ENCODE assay signal across 15 cellular contexts in the genomic region with DNA sequence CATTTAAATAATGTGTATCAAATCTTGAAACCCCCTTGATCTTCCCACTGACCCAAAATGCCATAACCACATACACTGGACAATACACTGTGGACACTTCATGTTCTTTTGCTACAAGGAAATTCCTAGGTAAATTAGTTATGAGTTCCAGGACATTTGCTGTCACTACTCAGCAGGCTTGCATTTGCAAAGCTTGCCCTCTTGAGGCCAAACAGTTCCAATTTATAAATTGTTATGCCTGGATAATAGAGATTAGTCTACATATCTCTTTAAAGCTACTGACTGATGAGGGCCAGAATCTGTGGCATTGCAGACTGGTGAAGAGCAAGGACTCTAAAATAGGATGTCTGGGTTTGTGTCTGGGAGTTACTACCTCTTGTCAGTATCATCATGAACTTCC. TPM values are rescaled to one million over a fixed set of nuclear protein-coding genes. Genes with fewer than 3 reads are reported as not detected.
DNase-seq lines count a peak whose midpoint lies in the region; ATAC-seq, FAIRE-seq and TF ChIP-seq lines count a peak whose summit lies in the region.
"Had no signal": no experiment of that assay in that cellular context is flagged by ENCODE, and none has a peak within 500 bp of the region (broad histone marks: within the 10 kb centered on the region; RNA-seq: fewer than 3 reads in every experiment).

No MANE protein-coding gene starts in this region.

- no peaks in the 10 kb centered on the region for H4K20me1 ChIP-seq in MM.1S (ENCODE audit: insufficient read depth, low read length)

- H3K27ac ChIP-seq in mesenchymal stem cell (ENCODE audit: low read length, poor library complexity, severe bottlenecking) (no peak overlapping the region), MM.1S (ENCODE audit: low read length) (no peak overlapping the region)
- H3K27ac ChIP-seq: KMS-11 had no signal

- TF ChIP-seq CTCF in BJ (IDR thresholded peaks at IDR 0.05; ENCODE audit: insufficient read depth, low read depth, low read length) = peak; percentile 27; the same call in 1 of the 2 replicates
- peak; percentile 72 for TF ChIP-seq CTCF in LNCaP clone FGC (IDR thresholded peaks at IDR 0.05; ENCODE audit: control insufficient read depth, extremely low read depth, insufficient read depth)
- no peak for TF ChIP-seq CTCF in MM.1S (IDR thresholded peaks at IDR 0.05; ENCODE audit: low read length)

- H2AK5ac ChIP-seq in mesenchymal stem cell (ENCODE audit: low read length, severe bottlenecking) = no peak overlapping the region

- H3K36me3 ChIP-seq in BJ (ENCODE audit: control insufficient read depth, insufficient read depth, low read length) (no peaks in the 10 kb centered on the region), mesenchymal stem cell (ENCODE audit: control insufficient read depth in 1 of 2, insufficient read depth in 2 of 2, low read depth in 1 of 2, low read length in 2 of 2) (no peaks in the 10 kb centered on the region), MM.1S (replicated peaks; ENCODE audit: insufficient read depth, low read length) (no peaks in the 10 kb centered on the region)

- H2BK120ac ChIP-seq in mesenchymal stem cell (ENCODE audit: low read depth, low read length) = no peak overlapping the region

- no peak overlapping the region for H4K91ac ChIP-seq in mesenchymal stem cell (ENCODE audit: low read length)

- H3K23ac ChIP-seq in mesenchymal stem cell (ENCODE audit: low read length in 2 of 2) = no peak overlapping the region

- H3F3A ChIP-seq in MM.1S (ENCODE audit: insufficient read depth, low read length) = no peaks in the 10 kb centered on the region

- H2BK5ac ChIP-seq in mesenchymal stem cell (ENCODE audit: low read depth, low read length, poor library complexity, severe bottlenecking) = no peak overlapping the region

- H3K4ac ChIP-seq in mesenchymal stem cell (ENCODE audit: low read depth in 1 of 2, low read length in 2 of 2) = no peak overlapping the region

- H4K8ac ChIP-seq in mesenchymal stem cell (ENCODE audit: low read length) = no peak overlapping the region

- POLR2A ChIA-PET in BJ (lab: Charles Lee) = no interaction called here

- no peaks in the 10 kb centered on the region for H3K79me1 ChIP-seq in mesenchymal stem cell (replicated peaks; ENCODE audit: low read length, poor library complexity, severe bottlenecking)

- DNase-seq in BJ (ENCODE audit: low read depth) (no peak), LNCaP clone FGC (ENCODE audit: low read depth) (no peak), cerebellum (ENCODE audit: low spot score) (peak; percentile 63), mesenchymal stem cell (peak; percentile 5), MM.1S (no peak), LoVo (ENCODE audit: low spot score) (no peak), RCC 7860 (ENCODE audit: low spot score) (no peak)
- DNase-seq: DMS153; HCEC 1CT; left cardiac atrium; NCI-H2171 treated with DMSO at 0.1 percent for 48 hours; stimulated activated CD4-positive, alpha-beta T cell treated with anti-CD3 and anti-CD28 coated beads, Interleukin-2, amount 100 ng/mL, for 48 hours had no signal

- no peaks in the 10 kb centered on the region for H3K9me2 ChIP-seq in MM.1S (replicated peaks; ENCODE audit: insufficient read depth, low read length)

- no peak overlapping the region for H3K9ac ChIP-seq in mesenchymal stem cell (ENCODE audit: low read length)
- no peak overlapping the region for H3K9ac ChIP-seq in MM.1S (ENCODE audit: low read length)
- H3K9ac ChIP-seq: KMS-11 had no signal

- H2AFZ ChIP-seq in mesenchymal stem cell (ENCODE audit: low read depth, low read length) (no peak overlapping the region), MM.1S (ENCODE audit: low read length) (no peak overlapping the region)

- no peak overlapping the region for H2BK15ac ChIP-seq in mesenchymal stem cell (ENCODE audit: low read depth, poor library complexity, severe bottlenecking)

- CTCF ChIA-PET in BJ (lab: Yijun Ruan, JAX) = no interaction called here

- H3K79me2 ChIP-seq in MM.1S (ENCODE audit: low read length) = no peaks in the 10 kb centered on the region

- no peak overlapping the region for H3K18ac ChIP-seq in mesenchymal stem cell (ENCODE audit: low read depth in 1 of 2, low read length in 2 of 2)

- H3K4me3 ChIP-seq in BJ (ENCODE audit: low read depth, low read length) (no peak overlapping the region), LNCaP clone FGC (ENCODE audit: low read depth, low read length) (no peak overlapping the region), mesenchymal stem cell (ENCODE audit: insufficient read depth in 1 of 2, low read depth in 1 of 2, low read length in 2 of 2) (no peak overlapping the region), MM.1S (ENCODE audit: low read length) (no peak overlapping the region)

- no peak for FAIRE-seq in RCC 7860 (lab: Jason Lieb, UNC)

- no peak for ATAC-seq in HG02759 (IDR thresholded peaks at IDR 0.05; ENCODE audit: unreplicated experiment)
- ATAC-seq: esophagus mucosa, left cardiac atrium had no signal

- H3K27me3 ChIP-seq in BJ (ENCODE audit: control insufficient read depth, insufficient read depth, low read length) (no peaks in the 10 kb centered on the region), mesenchymal stem cell (ENCODE audit: control insufficient read depth in 1 of 2, insufficient read depth in 1 of 2, low read length in 2 of 2) (no peaks in the 10 kb centered on the region), MM.1S (replicated peaks; ENCODE audit: insufficient read depth, low read length) (no peaks in the 10 kb centered on the region)

- H3K4me1 ChIP-seq in mesenchymal stem cell (ENCODE audit: control insufficient read depth, insufficient read depth, low read depth, low read length) (no peaks in the 10 kb centered on the region), MM.1S (ENCODE audit: low read length) (no peaks in the 10 kb centered on the region)

- H3K14ac ChIP-seq in mesenchymal stem cell (ENCODE audit: low read length in 2 of 2) = no peak overlapping the region

- H2BK12ac ChIP-seq in mesenchymal stem cell (ENCODE audit: low read length in 2 of 2) = no peak overlapping the region

- H3K4me2 ChIP-seq in mesenchymal stem cell (ENCODE audit: low read length, poor library complexity, severe bottlenecking) = no peak overlapping the region
- no peak overlapping the region for H3K4me2 ChIP-seq in MM.1S (ENCODE audit: low read depth, low read length)
- H3K4me2 ChIP-seq: KMS-11 had no signal

- no peaks in the 10 kb centered on the region for H3K9me3 ChIP-seq in mesenchymal stem cell (ENCODE audit: control insufficient read depth, low read length)
- H3K9me3 ChIP-seq in MM.1S (replicated peaks; ENCODE audit: insufficient read depth, low read length) = no peaks in the 10 kb centered on the region

RNA-seq across cellular contexts. Expression of a gene that starts 17.4 kb away (rescaled TPM):
- 77.3 and 86.5 TPM in 2 replicates for polyA plus RNA-seq in BJ (2011; rRNA removed)
- 9.2 and 16.6 TPM in 2 replicates for polyA minus RNA-seq in BJ (2011; rRNA and poly(A)+ RNA removed)
- total RNA-seq in cerebellum = 3.4 TPM
- polyA plus RNA-seq in mesenchymal stem cell (2013, experiment 1 of 2) = 85.0 TPM
- 90.3 TPM for polyA plus RNA-seq in mesenchymal stem cell (2013, experiment 2 of 2)

Comparison
In these comparisons a context has a peak if more than half of its experiments do, and no peak if none do; other contexts are left out.
1. DNase-seq: peak in cerebellum (single experiment) and mesenchymal stem cell (single experiment); none in BJ (single experiment), LNCaP clone FGC (single experiment), MM.1S (single experiment), LoVo (single experiment) and RCC 7860 (single experiment).